ENCODE assay signal across 8 cellular contexts in genomic region chr3:105837143-105837740, GRCh38. TPM values are rescaled to one million over a fixed set of nuclear protein-coding genes. Genes with fewer than 3 reads are reported as not detected.
A peak's percentile ranks its signal among the peaks of the same experiment; 100 is the strongest.
DNase-seq lines count a peak whose midpoint lies in the region; ATAC-seq and TF ChIP-seq lines count a peak whose summit lies in the region.

No MANE protein-coding gene starts in this region.

- no TSS peak for BruUV-seq in OCI-LY7 (replicated peaks; lab: Mats Ljungman, UMichigan)

- H3K27ac ChIP-seq in OCI-LY7 (ENCODE audit: low read depth, low read length, poor library complexity, severe bottlenecking) (peak overlapping the region; percentile 77), gastrocnemius medialis (peak overlapping the region in 1 of 4 donors; percentile 17)

- intact Hi-C loops in OCI-LY7 (cut with micrococcal nuclease; ENCODE audit: unreplicated experiment) (loop anchor here (2.0 to 10.0 kb wide), 2 partner anchors 30 to 418 kb away; no protein-coding TSS in a partner anchor), gastrocnemius medialis (cut with DNase I; ENCODE audit: low total_unique reads) (no loop called here)

- H3K4me1 Mint-ChIP-seq in nephron = peaks cover 58% of the 10 kb centered on the region

- CTCF ChIA-PET in OCI-LY7 (lab: Charles Lee; ENCODE audit: unreplicated experiment) = interaction anchor here (1.0 kb wide), 1 partner anchor 30 kb away, joined by 4 read pairs; no protein-coding TSS in a partner anchor

- no peak for TF ChIP-seq POLR2A in gastrocnemius medialis (IDR thresholded peaks at IDR 0.05)

- peak overlapping the region; percentile 39 to 70 (median 61) for H3K27ac Mint-ChIP-seq in nephron

- peak overlapping the region; percentile 65 for H3K4me3 ChIP-seq in OCI-LY7 (ENCODE audit: low read depth, low read length, poor library complexity, severe bottlenecking)
- no peak overlapping the region for H3K4me3 ChIP-seq in gastrocnemius medialis

- H3K79me2 ChIP-seq in OCI-LY7 (ENCODE audit: insufficient read depth, low read depth, low read length) = peaks cover 27% of the 10 kb centered on the region; the same call in 1 of the 2 replicates

- no peaks in the 10 kb centered on the region for H3K9me3 Mint-ChIP-seq in nephron

- H3K9me2 ChIP-seq in OCI-LY7 (ENCODE audit: insufficient read depth, low read length) = no peaks in the 10 kb centered on the region

- peak; percentile 58 to 66 for ATAC-seq in activated CD4-positive, CD25-positive, alpha-beta regulatory T cell treated with anti-CD3 and anti-CD28 coated beads, Interleukin-2, amount 50 U/mL, for 24 hours
- ATAC-seq in HG02798 (IDR thresholded peaks at IDR 0.05; ENCODE audit: poor library complexity, unreplicated experiment) (peak; percentile 94), gastrocnemius medialis (no peak)

- H3K4me3 Mint-ChIP-seq in nephron = peak overlapping the region in 1 of 3 experiments; percentile 35

- H3K27me3 ChIP-seq in gastrocnemius medialis = no peaks in the 10 kb centered on the region

- no peak for DNase-seq in activated CD4-positive, CD25-positive, alpha-beta regulatory T cell treated with anti-CD3 and anti-CD28 coated beads, Interleukin-2, amount 50 U/mL, for 72 hours
- peak; percentile 68 for DNase-seq in OCI-LY7 (ENCODE audit: low spot score)
- DNase-seq in gastrocnemius medialis = no peak
- DNase-seq in HCEC 1CT = no peak
- DNase-seq in activated CD4-positive, alpha-beta T cell treated with anti-CD3 and anti-CD28 coated beads, Interleukin-2, amount 50 U/mL, for 1 hour = no peak

- H2AFZ ChIP-seq in OCI-LY7 (ENCODE audit: low read length) = peak overlapping the region; percentile 61; the same call in 1 of the 2 replicates

- peaks cover 64% of the 10 kb centered on the region for H3K36me3 Mint-ChIP-seq in nephron (ENCODE audit: low read depth)

- H3K9me3 ChIP-seq in OCI-LY7 (ENCODE audit: low read length) (no peaks in the 10 kb centered on the region), gastrocnemius medialis (no peaks in the 10 kb centered on the region)

- H3K36me3 ChIP-seq in OCI-LY7 (ENCODE audit: insufficient read depth, low read length) = peaks cover 6% of the 10 kb centered on the region; the same call in 1 of the 2 replicates
- no peaks in the 10 kb centered on the region for H3K36me3 ChIP-seq in gastrocnemius medialis

- in situ Hi-C loops in gastrocnemius medialis (cut with MboI; ENCODE audit: low sequenced_read_pairs in 4 of 4) = no loop called here

- H4K20me1 ChIP-seq in OCI-LY7 (ENCODE audit: insufficient read depth, low read length) = no peaks in the 10 kb centered on the region

- TF ChIP-seq CTCF in OCI-LY7 (conservative IDR thresholded peaks at IDR 0.05; ENCODE audit: low read length) (no peak), nephron (IDR thresholded peaks at IDR 0.05; ENCODE audit: unreplicated experiment in 3 of 3) (no peak), gastrocnemius medialis (IDR thresholded peaks at IDR 0.05 in 4 of 5, conservative IDR thresholded peaks at IDR 0.05 in 1 of 5) (no peak)

- POLR2A ChIA-PET in OCI-LY7 (lab: Charles Lee) = interaction anchor here (0.6 to 6.9 kb wide), 20 partner anchors 8 to 466 kb away, joined by 3 to 37 read pairs (median 6); partner anchors contain the start of gene CBLB

- no peaks in the 10 kb centered on the region for H3K27me3 Mint-ChIP-seq in nephron (ENCODE audit: low read depth)

- peak overlapping the region; percentile 90 for H3K4me2 ChIP-seq in OCI-LY7 (ENCODE audit: low read length)

- H3K4me1 ChIP-seq in OCI-LY7 (ENCODE audit: insufficient read depth, low read length, poor library complexity, severe bottlenecking) (peaks cover 70% of the 10 kb centered on the region), gastrocnemius medialis (peaks cover 19 to 29% of the 10 kb centered on the region in 2 donors)

RNA-seq across cellular contexts. Expression of gene CBLB, which starts 31.6 kb away (rescaled TPM):
- total RNA-seq in OCI-LY7 (2014; rRNA removed; shearing (Covaris generic)) = 24.5 and 57.7 TPM in 2 replicates
- total RNA-seq in OCI-LY7 (2022) = 38.5 and 51.6 TPM in 2 replicates
- total RNA-seq in gastrocnemius medialis = 10 to 100 TPM; 14.8 to 46.4 (median 21.6) TPM

Comparison
In these comparisons a context has a peak if more than half of its experiments do, and no peak if none do; other contexts are left out.
1. ATAC-seq: peak in activated CD4-positive, CD25-positive, alpha-beta regulatory T cell treated with anti-CD3 and anti-CD28 coated beads, Interleukin-2, amount 50 U/mL, for 24 hours (2 of 2) and HG02798 (single experiment); none in gastrocnemius medialis (0 of 2).